ENCODE assay signal across 29 cellular contexts in genomic region chr1:208640295-208640694, GRCh38.
"Had no signal": no experiment of that assay in that cellular context is flagged by ENCODE, and none has a peak within 500 bp of the region (broad histone marks: within the 10 kb centered on the region; RNA-seq: fewer than 3 reads in every experiment).

No MANE protein-coding gene starts in this region.

- H3K9me3 ChIP-seq: ascending aorta had no signal

- H3K4me3 ChIP-seq: ascending aorta, cardiac muscle cell had no signal

- H3K4me1 ChIP-seq: ascending aorta had no signal

- H3K27ac ChIP-seq: ascending aorta, cardiac muscle cell, WERI-Rb-1 had no signal

- H3K36me3 ChIP-seq: ascending aorta, cardiac muscle cell, WERI-Rb-1 had no signal

- H3K27me3 ChIP-seq: ascending aorta, cardiac muscle cell had no signal

- DNase-seq: activated CD4-positive, alpha-beta memory T cell treated with anti-CD3 and anti-CD28 coated beads, Interleukin-2, amount 10 ng/mL, durations not matched to agents 7 days and 5 days; activated CD4-positive, alpha-beta T cell treated with anti-CD3 and anti-CD28 coated beads for 1 hour; activated CD4-positive, alpha-beta T cell treated with anti-CD3 and anti-CD28 coated beads for 36 hours; activated CD4-positive, alpha-beta T cell treated with anti-CD3 and anti-CD28 coated beads for 48 hours; activated CD4-positive, alpha-beta T cell treated with anti-CD3 and anti-CD28 coated beads, Interleukin-2, amount 10 ng/mL, durations not matched to agents 7 days and 5 days; activated CD4-positive, alpha-beta T cell treated with anti-CD3 and anti-CD28 coated beads, Interleukin-2, amount 50 U/mL, for 48 hours; activated CD4-positive, CD25-positive, alpha-beta regulatory T cell; activated CD8-positive, alpha-beta memory T cell treated with anti-CD3 and anti-CD28 coated beads for 24 hours; activated CD8-positive, alpha-beta memory T cell treated with anti-CD3 and anti-CD28 coated beads, Interleukin-2, amount 10 ng/mL, durations not matched to agents 7 days and 5 days; activated CD8-positive, alpha-beta memory T cell treated with anti-CD3 and anti-CD28 coated beads, Interleukin-2, amount 50 U/mL, for 48 hours; activated CD8-positive, alpha-beta T cell treated with anti-CD3 and anti-CD28 coated beads, Interleukin-2, amount 10 ng/mL, durations not matched to agents 7 days and 5 days; activated effector memory CD4-positive, alpha-beta T cell treated with Interleukin-2 at 50 U/mL for 16 hours; activated gamma-delta T cell; activated naive CD4-positive, alpha-beta T cell treated with anti-CD3 and anti-CD28 coated beads, Interleukin-2, amount 10 ng/mL, durations not matched to agents 7 days and 5 days; activated naive CD4-positive, alpha-beta T cell treated with Interleukin-2 at 50 U/mL for 16 hours; activated naive CD8-positive, alpha-beta T cell treated with anti-CD3 and anti-CD28 coated beads, Interleukin-2, amount 10 ng/mL, durations not matched to agents 7 days and 5 days; activated naive CD8-positive, alpha-beta T cell treated with anti-CD3 and anti-CD28 coated beads, Interleukin-2, amount 50 U/mL, for 24 hours; activated T-cell treated with anti-CD3 and anti-CD28 coated beads, Interleukin-2, amount 50 U/mL, for 24 hours; activated T-cell treated with anti-CD3 and anti-CD28 coated beads, Interleukin-2, amount 50 U/mL, for 48 hours; amygdala; anterior cingulate cortex; caudate nucleus; cerebellar nuclear complex; T-helper 1 cell; T-helper 2 cell; T-helper 9 cell; WERI-Rb-1 had no signal
